Comparison of ENCODE assay signal across 1 cellular context in genomic region chr16:1929578-1930337, GRCh38.
TF ChIP-seq lines count a peak whose summit lies in the region.

No MANE protein-coding gene starts in this region.

TF ChIP-seq in K562, 482 proteins besides CTCF, POLR2A, EP300 and RAD21 (continued from another document and continues in another):
- TF ChIP-seq ZBTB11 (CRISPR knock-in tag; IDR thresholded peaks at IDR 0.05) (peak in 1 of 3 experiments; percentile 75; a peak in 2 of 6 replicates), RREB1 (CRISPR knock-in tag; IDR thresholded peaks at IDR 0.05) (no peak), ZNF280B (CRISPR knock-in tag; IDR thresholded peaks at IDR 0.05) (no peak), TCF3 (CRISPR knock-in tag; IDR thresholded peaks at IDR 0.05) (peak; percentile 31), POLR2B (IDR thresholded peaks at IDR 0.05; ENCODE audit: low read depth, partially characterized antibody) (no peak), ZNF253 (CRISPR knock-in tag; conservative IDR thresholded peaks at IDR 0.05) (no peak), ZNF644 (tag; IDR thresholded peaks at IDR 0.05; ENCODE audit: low read depth) (no peak), SMARCE1 (IDR thresholded peaks at IDR 0.05) (no peak), ARID3B (CRISPR knock-in tag; IDR thresholded peaks at IDR 0.05; ENCODE audit: borderline replicate concordance) (no peak), MYC (IDR thresholded peaks at IDR 0.05; ENCODE audit: low read depth, low read length) (peak; percentile 93), MYC (CRISPR knock-in tag; IDR thresholded peaks at IDR 0.05; ENCODE audit: borderline replicate concordance, low read depth) (no peak), ZNF384 (IDR thresholded peaks at IDR 0.05; ENCODE audit: low read depth, low read length) (peak; percentile 50; the same call in 1 of the 2 replicates), ZNF766 (CRISPR knock-in tag; conservative IDR thresholded peaks at IDR 0.05) (peak; percentile 87), XRCC5 (IDR thresholded peaks at IDR 0.05; ENCODE audit: low read depth, low read length) (peak; percentile 62; the same call in 1 of the 2 replicates), ZNF133 (CRISPR knock-in tag; IDR thresholded peaks at IDR 0.05) (no peak), SMARCB1 (IDR thresholded peaks at IDR 0.05; ENCODE audit: insufficient read length, low read depth) (no peak), ILK (tag; IDR thresholded peaks at IDR 0.05; ENCODE audit: borderline replicate concordance, low read depth) (no peak), ZNF699 (CRISPR knock-in tag; IDR thresholded peaks at IDR 0.05; ENCODE audit: insufficient replicate concordance) (no peak), MAZ (CRISPR knock-in tag; conservative IDR thresholded peaks at IDR 0.05 in 1 of 2, IDR thresholded peaks at IDR 0.05 in 1 of 2) (peak; percentile 59 to 79; a peak in 3 of 4 replicates), ZNF586 (CRISPR knock-in tag; conservative IDR thresholded peaks at IDR 0.05) (no peak), PATZ1 (CRISPR knock-in tag; IDR thresholded peaks at IDR 0.05; ENCODE audit: borderline replicate concordance) (no peak), SMAD1 (IDR thresholded peaks at IDR 0.05; ENCODE audit: low read depth, low read length, partially characterized antibody) (no peak), FUS (optimal IDR thresholded peaks at IDR 0.05; ENCODE audit: low read depth, low read length) (no peak), GATAD2A (IDR thresholded peaks at IDR 0.05) (no peak), MTA3 (IDR thresholded peaks at IDR 0.05; ENCODE audit: borderline replicate concordance) (peak; percentile 60; the same call in 1 of the 2 replicates), ZEB2 (IDR thresholded peaks at IDR 0.05) (no peak), STAG1 (CRISPR knock-in tag; IDR thresholded peaks at IDR 0.05; ENCODE audit: borderline replicate concordance) (peak; percentile 94), ELF2 (CRISPR knock-in tag; IDR thresholded peaks at IDR 0.05) (no peak), RB1 (IDR thresholded peaks at IDR 0.05; ENCODE audit: low read depth) (peak; percentile 99), CSDE1 (IDR thresholded peaks at IDR 0.05) (no peak), MAX (CRISPR knock-in tag; IDR thresholded peaks at IDR 0.05) (peak; percentile 97)
- TF ChIP-seq, protein P1, sequence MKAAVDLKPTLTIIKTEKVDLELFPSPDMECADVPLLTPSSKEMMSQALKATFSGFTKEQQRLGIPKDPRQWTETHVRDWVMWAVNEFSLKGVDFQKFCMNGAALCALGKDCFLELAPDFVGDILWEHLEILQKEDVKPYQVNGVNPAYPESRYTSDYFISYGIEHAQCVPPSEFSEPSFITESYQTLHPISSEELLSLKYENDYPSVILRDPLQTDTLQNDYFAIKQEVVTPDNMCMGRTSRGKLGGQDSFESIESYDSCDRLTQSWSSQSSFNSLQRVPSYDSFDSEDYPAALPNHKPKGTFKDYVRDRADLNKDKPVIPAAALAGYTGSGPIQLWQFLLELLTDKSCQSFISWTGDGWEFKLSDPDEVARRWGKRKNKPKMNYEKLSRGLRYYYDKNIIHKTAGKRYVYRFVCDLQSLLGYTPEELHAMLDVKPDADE (conservative IDR thresholded peaks at IDR 0.05; ENCODE audit: control insufficient read depth, low read depth, low read length), result peak; percentile 63; the same call in 1 of the 2 replicates
